In the genomic region with DNA sequence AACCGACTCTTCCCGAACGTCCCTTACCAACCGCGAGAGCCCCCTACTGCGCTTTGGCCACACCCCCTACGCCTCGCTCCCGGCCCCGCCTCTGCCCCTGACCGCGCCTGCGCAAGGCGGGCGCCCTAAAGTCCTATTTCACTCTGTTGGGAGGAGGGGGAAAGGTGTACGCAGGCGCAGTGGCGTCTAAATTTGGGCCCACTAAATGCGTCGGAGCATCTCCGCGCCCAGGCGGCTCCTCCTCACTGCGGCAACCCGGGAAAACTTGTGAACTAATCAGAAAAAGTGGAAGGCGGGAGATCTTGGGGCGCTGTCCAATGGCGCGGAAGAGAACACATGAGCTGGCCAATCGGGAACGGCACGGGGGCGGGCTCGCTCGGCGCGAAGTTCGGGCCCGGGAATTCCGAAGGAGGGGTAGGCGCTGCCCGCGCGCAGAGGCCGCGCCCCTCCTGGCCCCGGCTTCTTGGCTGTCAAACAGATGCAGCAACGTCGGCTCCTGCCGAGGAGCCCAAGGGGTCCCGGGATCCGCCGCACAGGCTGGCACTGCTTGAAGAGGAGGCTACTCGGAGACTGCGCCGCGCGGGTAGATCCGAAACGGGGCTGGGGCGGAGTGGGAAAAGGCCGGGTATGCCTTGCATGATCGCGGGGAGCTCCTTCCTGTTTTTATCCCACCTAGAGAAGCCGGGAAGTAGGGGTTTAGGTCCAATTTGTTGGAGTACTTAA, we compare ENCODE assay signal across 1 cellular context.
TF ChIP-seq lines count a peak whose summit lies in the region.

Gene TCF19, plus strand, starts transcription at position 450 of the 723 bp plus-strand sequence. CDS start 881 bp downstream, outside the sequence.

TF ChIP-seq in HEK293, 187 proteins besides CTCF, POLR2A, EP300 and RAD21 (continued from another document and continues in another):
- TF ChIP-seq, protein P1, sequence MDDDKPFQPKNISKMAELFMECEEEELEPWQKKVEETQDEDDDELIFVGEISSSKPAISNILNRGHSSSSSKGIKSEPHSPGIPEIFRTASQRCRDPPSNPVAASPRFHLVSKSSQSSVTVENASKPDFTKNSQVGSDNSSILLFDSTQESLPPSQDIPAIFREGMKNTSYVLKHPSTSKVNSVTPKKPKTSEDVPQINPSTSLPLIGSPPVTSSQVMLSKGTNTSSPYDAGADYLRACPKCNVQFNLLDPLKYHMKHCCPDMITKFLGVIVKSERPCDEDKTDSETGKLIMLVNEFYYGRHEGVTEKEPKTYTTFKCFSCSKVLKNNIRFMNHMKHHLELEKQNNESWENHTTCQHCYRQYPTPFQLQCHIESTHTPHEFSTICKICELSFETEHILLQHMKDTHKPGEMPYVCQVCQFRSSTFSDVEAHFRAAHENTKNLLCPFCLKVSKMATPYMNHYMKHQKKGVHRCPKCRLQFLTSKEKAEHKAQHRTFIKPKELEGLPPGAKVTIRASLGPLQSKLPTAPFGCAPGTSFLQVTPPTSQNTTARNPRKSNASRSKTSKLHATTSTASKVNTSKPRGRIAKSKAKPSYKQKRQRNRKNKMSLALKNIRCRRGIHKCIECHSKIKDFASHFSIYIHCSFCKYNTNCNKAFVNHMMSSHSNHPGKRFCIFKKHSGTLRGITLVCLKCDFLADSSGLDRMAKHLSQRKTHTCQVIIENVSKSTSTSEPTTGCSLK (tag by site-specific recombination; IDR thresholded peaks at IDR 0.05): no peak
- TF ChIP-seq GLI4 (tag by site-specific recombination; IDR thresholded peaks at IDR 0.05): no peak
- no peak for TF ChIP-seq ZNF530 (tag by site-specific recombination; IDR thresholded peaks at IDR 0.05; ENCODE audit: low read depth)
- TF ChIP-seq, protein P2, sequence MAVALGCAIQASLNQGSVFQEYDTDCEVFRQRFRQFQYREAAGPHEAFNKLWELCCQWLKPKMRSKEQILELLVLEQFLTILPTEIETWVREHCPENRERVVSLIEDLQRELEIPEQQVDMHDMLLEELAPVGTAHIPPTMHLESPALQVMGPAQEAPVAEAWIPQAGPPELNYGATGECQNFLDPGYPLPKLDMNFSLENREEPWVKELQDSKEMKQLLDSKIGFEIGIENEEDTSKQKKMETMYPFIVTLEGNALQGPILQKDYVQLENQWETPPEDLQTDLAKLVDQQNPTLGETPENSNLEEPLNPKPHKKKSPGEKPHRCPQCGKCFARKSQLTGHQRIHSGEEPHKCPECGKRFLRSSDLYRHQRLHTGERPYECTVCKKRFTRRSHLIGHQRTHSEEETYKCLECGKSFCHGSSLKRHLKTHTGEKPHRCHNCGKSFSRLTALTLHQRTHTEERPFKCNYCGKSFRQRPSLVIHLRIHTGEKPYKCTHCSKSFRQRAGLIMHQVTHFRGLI (tag by site-specific recombination; IDR thresholded peaks at IDR 0.05): no peak
- TF ChIP-seq KLF7 (tag by site-specific recombination; IDR thresholded peaks at IDR 0.05; ENCODE audit: borderline replicate concordance): peak; percentile 73
- no peak for TF ChIP-seq ZSCAN16 (tag by site-specific recombination; IDR thresholded peaks at IDR 0.05)
- TF ChIP-seq ZBTB8A (tag by site-specific recombination; IDR thresholded peaks at IDR 0.05): no peak; the same call in 1 of the 2 replicates
- TF ChIP-seq ZNF48 (tag by site-specific recombination; IDR thresholded peaks at IDR 0.05): no peak
- TF ChIP-seq ZFP37 (tag by site-specific recombination; IDR thresholded peaks at IDR 0.05): no peak
- no peak for TF ChIP-seq ZNF777 (tag by site-specific recombination; IDR thresholded peaks at IDR 0.05; ENCODE audit: borderline replicate concordance)
- TF ChIP-seq, protein P3, sequence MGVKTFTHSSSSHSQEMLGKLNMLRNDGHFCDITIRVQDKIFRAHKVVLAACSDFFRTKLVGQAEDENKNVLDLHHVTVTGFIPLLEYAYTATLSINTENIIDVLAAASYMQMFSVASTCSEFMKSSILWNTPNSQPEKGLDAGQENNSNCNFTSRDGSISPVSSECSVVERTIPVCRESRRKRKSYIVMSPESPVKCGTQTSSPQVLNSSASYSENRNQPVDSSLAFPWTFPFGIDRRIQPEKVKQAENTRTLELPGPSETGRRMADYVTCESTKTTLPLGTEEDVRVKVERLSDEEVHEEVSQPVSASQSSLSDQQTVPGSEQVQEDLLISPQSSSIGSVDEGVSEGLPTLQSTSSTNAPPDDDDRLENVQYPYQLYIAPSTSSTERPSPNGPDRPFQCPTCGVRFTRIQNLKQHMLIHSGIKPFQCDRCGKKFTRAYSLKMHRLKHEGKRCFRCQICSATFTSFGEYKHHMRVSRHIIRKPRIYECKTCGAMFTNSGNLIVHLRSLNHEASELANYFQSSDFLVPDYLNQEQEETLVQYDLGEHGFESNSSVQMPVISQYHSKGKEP (tag by site-specific recombination; IDR thresholded peaks at IDR 0.05): peak; percentile 2; the same call in 1 of the 2 replicates
- TF ChIP-seq ZFP69B (tag by site-specific recombination; IDR thresholded peaks at IDR 0.05): peak; percentile 86; the same call in 1 of the 2 replicates
- TF ChIP-seq ZNF629 (tag by site-specific recombination; IDR thresholded peaks at IDR 0.05): peak; percentile 9
- TF ChIP-seq GLIS1 (tag by site-specific recombination; IDR thresholded peaks at IDR 0.05): peak; percentile 92
- no peak for TF ChIP-seq YY2 (tag by site-specific recombination; IDR thresholded peaks at IDR 0.05)
- no peak for TF ChIP-seq ZNF510 (tag by site-specific recombination; IDR thresholded peaks at IDR 0.05; ENCODE audit: insufficient replicate concordance)
- TF ChIP-seq BCL6B (tag by site-specific recombination; IDR thresholded peaks at IDR 0.05): no peak
- 0 out of 2 replicates have a peak, but pooled peaks have one; percentile 35 for TF ChIP-seq ZSCAN30 (tag by site-specific recombination; IDR thresholded peaks at IDR 0.05)
- peak; percentile 93 for TF ChIP-seq ZBTB26 (tag by site-specific recombination; optimal IDR thresholded peaks at IDR 0.05)
- peak; percentile 68; the same call in 1 of the 2 replicates for TF ChIP-seq ZNF501 (tag by site-specific recombination; IDR thresholded peaks at IDR 0.05)
- no peak for TF ChIP-seq ZNF747 (tag by site-specific recombination; IDR thresholded peaks at IDR 0.05)
- TF ChIP-seq, protein P4, sequence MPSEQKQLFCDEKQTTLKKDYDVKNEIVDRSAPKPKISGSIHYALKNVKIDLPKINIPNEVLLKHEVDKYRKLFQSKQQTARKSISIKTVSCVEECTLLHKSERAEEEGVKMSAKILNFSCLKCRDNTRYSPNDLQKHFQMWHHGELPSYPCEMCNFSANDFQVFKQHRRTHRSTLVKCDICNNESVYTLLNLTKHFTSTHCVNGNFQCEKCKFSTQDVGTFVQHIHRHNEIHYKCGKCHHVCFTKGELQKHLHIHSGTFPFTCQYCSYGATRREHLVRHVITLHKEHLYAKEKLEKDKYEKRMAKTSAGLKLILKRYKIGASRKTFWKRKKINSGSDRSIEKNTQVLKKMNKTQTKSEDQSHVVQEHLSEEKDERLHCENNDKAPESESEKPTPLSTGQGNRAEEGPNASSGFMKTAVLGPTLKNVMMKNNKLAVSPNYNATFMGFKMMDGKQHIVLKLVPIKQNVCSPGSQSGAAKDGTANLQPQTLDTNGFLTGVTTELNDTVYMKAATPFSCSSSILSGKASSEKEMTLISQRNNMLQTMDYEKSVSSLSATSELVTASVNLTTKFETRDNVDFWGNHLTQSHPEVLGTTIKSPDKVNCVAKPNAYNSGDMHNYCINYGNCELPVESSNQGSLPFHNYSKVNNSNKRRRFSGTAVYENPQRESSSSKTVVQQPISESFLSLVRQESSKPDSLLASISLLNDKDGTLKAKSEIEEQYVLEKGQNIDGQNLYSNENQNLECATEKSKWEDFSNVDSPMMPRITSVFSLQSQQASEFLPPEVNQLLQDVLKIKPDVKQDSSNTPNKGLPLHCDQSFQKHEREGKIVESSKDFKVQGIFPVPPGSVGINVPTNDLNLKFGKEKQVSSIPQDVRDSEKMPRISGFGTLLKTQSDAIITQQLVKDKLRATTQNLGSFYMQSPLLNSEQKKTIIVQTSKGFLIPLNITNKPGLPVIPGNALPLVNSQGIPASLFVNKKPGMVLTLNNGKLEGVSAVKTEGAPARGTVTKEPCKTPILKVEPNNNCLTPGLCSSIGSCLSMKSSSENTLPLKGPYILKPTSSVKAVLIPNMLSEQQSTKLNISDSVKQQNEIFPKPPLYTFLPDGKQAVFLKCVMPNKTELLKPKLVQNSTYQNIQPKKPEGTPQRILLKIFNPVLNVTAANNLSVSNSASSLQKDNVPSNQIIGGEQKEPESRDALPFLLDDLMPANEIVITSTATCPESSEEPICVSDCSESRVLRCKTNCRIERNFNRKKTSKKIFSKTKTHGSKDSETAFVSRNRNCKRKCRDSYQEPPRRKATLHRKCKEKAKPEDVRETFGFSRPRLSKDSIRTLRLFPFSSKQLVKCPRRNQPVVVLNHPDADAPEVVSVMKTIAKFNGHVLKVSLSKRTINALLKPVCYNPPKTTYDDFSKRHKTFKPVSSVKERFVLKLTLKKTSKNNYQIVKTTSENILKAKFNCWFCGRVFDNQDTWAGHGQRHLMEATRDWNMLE (tag by site-specific recombination; conservative IDR thresholded peaks at IDR 0.05; ENCODE audit: low read depth): no peak
- TF ChIP-seq ZNF488 (tag by site-specific recombination; IDR thresholded peaks at IDR 0.05): no peak
- peak; percentile 87 for TF ChIP-seq KLF10 (tag by site-specific recombination; IDR thresholded peaks at IDR 0.05)
- TF ChIP-seq GFI1B (tag by site-specific recombination; IDR thresholded peaks at IDR 0.05): no peak
- 0 out of 2 replicates have a peak, but pooled peaks have one; percentile 33 for TF ChIP-seq ZNF324 (tag by site-specific recombination; IDR thresholded peaks at IDR 0.05)
- no peak for TF ChIP-seq PRDM6 (tag by site-specific recombination; IDR thresholded peaks at IDR 0.05)
- TF ChIP-seq, protein P5, sequence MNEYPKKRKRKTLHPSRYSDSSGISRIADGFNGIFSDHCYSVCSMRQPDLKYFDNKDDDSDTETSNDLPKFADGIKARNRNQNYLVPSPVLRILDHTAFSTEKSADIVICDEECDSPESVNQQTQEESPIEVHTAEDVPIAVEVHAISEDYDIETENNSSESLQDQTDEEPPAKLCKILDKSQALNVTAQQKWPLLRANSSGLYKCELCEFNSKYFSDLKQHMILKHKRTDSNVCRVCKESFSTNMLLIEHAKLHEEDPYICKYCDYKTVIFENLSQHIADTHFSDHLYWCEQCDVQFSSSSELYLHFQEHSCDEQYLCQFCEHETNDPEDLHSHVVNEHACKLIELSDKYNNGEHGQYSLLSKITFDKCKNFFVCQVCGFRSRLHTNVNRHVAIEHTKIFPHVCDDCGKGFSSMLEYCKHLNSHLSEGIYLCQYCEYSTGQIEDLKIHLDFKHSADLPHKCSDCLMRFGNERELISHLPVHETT (tag by site-specific recombination; IDR thresholded peaks at IDR 0.05): no peak
- TF ChIP-seq PBX3 (CRISPR knock-in tag; IDR thresholded peaks at IDR 0.05): peak; percentile 91
- peak; percentile 83 for TF ChIP-seq ZEB2 (tag by site-specific recombination; IDR thresholded peaks at IDR 0.05)
- TF ChIP-seq PATZ1 (tag by site-specific recombination; IDR thresholded peaks at IDR 0.05): peak; percentile 79
